In the genomic region with DNA sequence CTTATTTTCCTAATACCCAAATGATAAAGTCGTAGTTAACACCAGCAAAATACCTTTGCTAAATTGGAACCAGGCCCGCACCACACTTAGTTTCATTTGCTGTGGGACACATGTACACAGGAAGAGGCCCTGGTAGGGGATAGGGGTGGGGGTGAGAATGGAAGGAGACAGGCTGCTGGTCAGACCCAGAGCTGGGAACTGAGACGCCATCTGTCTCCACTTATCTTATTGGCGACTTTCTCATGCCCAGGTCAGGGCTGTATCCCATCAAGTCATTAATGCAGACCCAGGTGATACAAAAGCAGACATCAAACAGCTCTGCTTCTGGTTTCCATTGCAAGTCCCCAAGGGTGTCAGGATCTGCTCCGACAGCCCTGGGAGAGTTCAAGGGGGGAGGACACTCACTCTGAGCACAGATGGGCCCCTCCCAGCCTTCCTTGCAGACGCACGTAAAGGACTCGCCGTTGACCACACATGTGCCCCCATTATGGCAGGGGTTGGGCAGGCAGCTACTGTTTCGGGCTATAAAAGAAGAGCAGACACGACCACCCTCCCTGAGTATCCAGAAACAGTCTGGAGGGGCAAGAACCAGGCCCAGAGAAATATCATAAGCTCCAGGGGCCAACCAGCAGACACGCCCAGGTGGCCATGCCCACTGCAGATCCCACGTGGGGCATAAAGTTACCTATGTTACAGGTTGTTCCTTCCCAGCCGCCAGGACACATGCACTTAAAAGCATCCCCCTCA, we compare ENCODE assay signal across 13 cellular contexts. TPM values are rescaled to one million over a fixed set of nuclear protein-coding genes. Genes with fewer than 3 reads are reported as not detected.
A peak's percentile ranks its signal among the peaks of the same experiment; 100 is the strongest.
DNase-seq lines count a peak whose midpoint lies in the region; ATAC-seq and TF ChIP-seq lines count a peak whose summit lies in the region.
"Had no signal": no experiment of that assay in that cellular context is flagged by ENCODE, and none has a peak within 500 bp of the region (broad histone marks: within the 10 kb centered on the region; RNA-seq: fewer than 3 reads in every experiment).

No MANE protein-coding gene starts in this region.

- peak overlapping the region; percentile 18 for H3K27ac ChIP-seq in stomach smooth muscle (ENCODE audit: low read length)

- no peaks in the 10 kb centered on the region for H3K27me3 ChIP-seq in stomach smooth muscle (ENCODE audit: control insufficient read depth in 1 of 2, insufficient read depth in 2 of 2, low read length in 2 of 2)

- H3K36me3 Mint-ChIP-seq in T-helper 17 cell (ENCODE audit: low read depth) (no peaks in the 10 kb centered on the region), Calu3 (ENCODE audit: insufficient read depth, unreplicated experiment) (peaks cover 87% of the 10 kb centered on the region)

- H3K4me1 ChIP-seq in stomach smooth muscle (ENCODE audit: control insufficient read depth, insufficient read depth, low read length) = peaks cover 11% of the 10 kb centered on the region

- DNase-seq in T-helper 17 cell (no peak), Calu3 (no peak), GF-D8 (lab: John Stamatoyannopoulos, UW) (no peak)
- DNase-seq in activated CD4-positive, alpha-beta T cell treated with anti-CD3 and anti-CD28 coated beads, Interleukin-2, amount 50 U/mL, for 48 hours = no peak
- DNase-seq: activated T-cell treated with anti-CD3 and anti-CD28 coated beads, Interleukin-2, amount 50 U/mL, for 72 hours; DMS53; stimulated activated CD4-positive, alpha-beta T cell treated with anti-CD3 and anti-CD28 coated beads, Interleukin-2, amount 100 ng/mL, for 24 hours had no signal

- no TSS peak for BruUV-seq in Calu3 (replicated peaks; lab: Mats Ljungman, UMichigan)

- H3K27me3 Mint-ChIP-seq in T-helper 17 cell (peaks cover 23% of the 10 kb centered on the region), Calu3 (ENCODE audit: unreplicated experiment) (no peaks in the 10 kb centered on the region)

- H3K4me3 Mint-ChIP-seq in T-helper 17 cell = no peak overlapping the region
- no peak overlapping the region for H3K4me3 Mint-ChIP-seq in Calu3 (ENCODE audit: low read depth, unreplicated experiment)
- H3K4me3 Mint-ChIP-seq: activated T-cell treated with anti-CD3 and anti-CD28 coated beads, Interleukin-2, amount 50 U/mL, for 72 hours; central memory CD8-positive, alpha-beta T cell; stimulated activated naive CD8-positive, alpha-beta T cell treated with anti-CD3 and anti-CD28 coated beads, Interleukin-15, Interleukin-2, amounts not matched to agents 100 ng/mL and 50 ng/mL, for 24 hours had no signal

- no peaks in the 10 kb centered on the region for H3K9me3 Mint-ChIP-seq in Calu3 (ENCODE audit: low read depth, unreplicated experiment)
- H3K9me3 Mint-ChIP-seq: activated T-cell treated with anti-CD3 and anti-CD28 coated beads, Interleukin-2, amount 50 U/mL, for 72 hours; central memory CD8-positive, alpha-beta T cell; stimulated activated naive CD8-positive, alpha-beta T cell treated with anti-CD3 and anti-CD28 coated beads, Interleukin-15, Interleukin-2, amounts not matched to agents 100 ng/mL and 50 ng/mL, for 24 hours had no signal

- H3K9ac ChIP-seq in stomach smooth muscle (ENCODE audit: low read length in 2 of 2) = no peak overlapping the region

- intact Hi-C loops in Calu3 (cut with micrococcal nuclease; ENCODE audit: unreplicated experiment) = no loop called here

- TF ChIP-seq CTCF in Calu3 (IDR thresholded peaks at IDR 0.05; ENCODE audit: unreplicated experiment) = no peak

- H3K9me3 ChIP-seq in T-helper 17 cell (ENCODE audit: control insufficient read depth, low read length, poor library complexity, severe bottlenecking) (no peaks in the 10 kb centered on the region), stomach smooth muscle (ENCODE audit: control insufficient read depth in 2 of 2, low read length in 2 of 2) (no peaks in the 10 kb centered on the region)

- ATAC-seq in GM19351 (IDR thresholded peaks at IDR 0.05; ENCODE audit: unreplicated experiment) (peak; percentile 56), HG02852 (IDR thresholded peaks at IDR 0.05; ENCODE audit: unreplicated experiment) (peak; percentile 56), T-helper 17 cell (no peak), GM18517 (IDR thresholded peaks at IDR 0.05; ENCODE audit: unreplicated experiment) (no peak)

- CTCF ChIA-PET in Calu3 (lab: Charles Lee) = no interaction called here

- H3K27ac Mint-ChIP-seq in T-helper 17 cell = peak overlapping the region; percentile 49
- no peak overlapping the region for H3K27ac Mint-ChIP-seq in Calu3 (ENCODE audit: unreplicated experiment)
- H3K27ac Mint-ChIP-seq: activated T-cell treated with anti-CD3 and anti-CD28 coated beads, Interleukin-2, amount 50 U/mL, for 72 hours; stimulated activated naive CD8-positive, alpha-beta T cell treated with anti-CD3 and anti-CD28 coated beads, Interleukin-15, Interleukin-2, amounts not matched to agents 100 ng/mL and 50 ng/mL, for 24 hours had no signal

- H3K4me3 ChIP-seq in stomach smooth muscle (ENCODE audit: low read length in 2 of 2) = no peak overlapping the region

- H3K4me1 Mint-ChIP-seq in T-helper 17 cell = no peaks in the 10 kb centered on the region
- peaks cover 12% of the 10 kb centered on the region for H3K4me1 Mint-ChIP-seq in Calu3 (ENCODE audit: low read depth, unreplicated experiment)
- H3K4me1 Mint-ChIP-seq: central memory CD8-positive, alpha-beta T cell had no signal

- H3K36me3 ChIP-seq in stomach smooth muscle (ENCODE audit: control insufficient read depth in 2 of 2, insufficient read depth in 2 of 2, low read length in 2 of 2) = peaks cover 81 to 93% of the 10 kb centered on the region in 2 donors

RNA-seq across cellular contexts. Expression of a gene that starts 29.2 kb away (rescaled TPM):
- 1 to 10 TPM; 4.3 to 4.6 TPM for total RNA-seq in T-helper 17 cell
- total RNA-seq in Calu3 (2022) = 156 and 245 TPM in 2 replicates

Comparison
In these comparisons a context has a peak if more than half of its experiments do, and no peak if none do; other contexts are left out.
1. ATAC-seq: peak in GM19351 (single experiment) and HG02852 (single experiment); none in T-helper 17 cell (single experiment) and GM18517 (single experiment).
2. RNA of a gene that starts 29.2 kb away (total RNA-seq): 156 to 245 TPM in Calu3; 4.3 to 4.6 TPM in T-helper 17 cell; every median in the first group is over 10 times any median in the second.